ENCODE assay signal across 9 cellular contexts in genomic region chr17:76527430-76528111, GRCh38. TPM values are rescaled to one million over a fixed set of nuclear protein-coding genes. Genes with fewer than 3 reads are reported as not detected.
DNase-seq lines count a peak whose midpoint lies in the region; ATAC-seq, FAIRE-seq and TF ChIP-seq lines count a peak whose summit lies in the region.
"Had no signal": no experiment of that assay in that cellular context is flagged by ENCODE, and none has a peak within 500 bp of the region (broad histone marks: within the 10 kb centered on the region; RNA-seq: fewer than 3 reads in every experiment).

No MANE protein-coding gene starts in this region.

- intact Hi-C loops in GM12878 (cut with micrococcal nuclease; ENCODE audit: unreplicated experiment): no loop called here

- TF ChIP-seq EP300 in GM12878 (IDR thresholded peaks at IDR 0.05; ENCODE audit: borderline replicate concordance in 1 of 2, control insufficient read depth in 1 of 2, low read depth in 2 of 2, low read length in 2 of 2): no peak
- no peak for TF ChIP-seq EP300 in suprapubic skin (IDR thresholded peaks at IDR 0.05)

- H3K27me3 ChIP-seq in OCI-LY1 (ENCODE audit: insufficient read depth, low read length) (0 out of 2 replicates have a peak, but pooled peaks cover 6% of the 10 kb centered on the region), GM12878 (replicated peaks in 1 of 2; ENCODE audit: control insufficient read depth in 2 of 2, insufficient read depth in 2 of 2, low read length in 1 of 2) (no peaks in the 10 kb centered on the region), suprapubic skin (no peaks in the 10 kb centered on the region)

- H3K9me2 ChIP-seq in OCI-LY1 (ENCODE audit: low read depth, low read length): no peaks in the 10 kb centered on the region

- H3K79me2 ChIP-seq in OCI-LY1 (ENCODE audit: insufficient read depth, low read length): no peaks in the 10 kb centered on the region
- no peaks in the 10 kb centered on the region for H3K79me2 ChIP-seq in GM12878 (ENCODE audit: control insufficient read depth, insufficient read depth, low read length)

- H2AFZ ChIP-seq in OCI-LY1 (ENCODE audit: low read length) (no peak overlapping the region), GM12878 (ENCODE audit: control insufficient read depth, low read depth, low read length) (peak overlapping the region; percentile 84)

- H3K27ac ChIP-seq in OCI-LY1 (ENCODE audit: low read depth, low read length, poor library complexity, severe bottlenecking): no peak overlapping the region
- H3K27ac ChIP-seq in GM12878 (ENCODE audit: control insufficient read depth, insufficient read depth): no peak overlapping the region; the same call in 1 of the 2 replicates
- peak overlapping the region; percentile 94 for H3K27ac ChIP-seq in suprapubic skin

- ATAC-seq in GM12878: peak; percentile 82
- ATAC-seq in GM19328 (IDR thresholded peaks at IDR 0.05; ENCODE audit: unreplicated experiment): no peak

- WGBS in GM12878 (ENCODE audit: insufficient coverage, insufficient replicate concordance, low lambda C conversion rate, missing lambda C conversion rate): 3% methylated on average over 26 of the region's 26 CpGs
- WGBS in suprapubic skin: 43% methylated on average over 13 of the region's 26 CpGs

- H3K9ac ChIP-seq in OCI-LY1 (ENCODE audit: low read length) (peak overlapping the region; percentile 3; the same call in 1 of the 2 replicates), GM12878 (ENCODE audit: control insufficient read depth, insufficient read depth, low read length) (peak overlapping the region; percentile 53; the same call in 1 of the 2 replicates)

- H3K4me3 ChIP-seq in OCI-LY1 (ENCODE audit: low read depth, low read length, poor library complexity, severe bottlenecking) (peak overlapping the region; percentile 60), GM12878 (no peak overlapping the region), suprapubic skin (peak overlapping the region; percentile 5)

- in situ Hi-C loops in GM12878 (cut with MboI): no loop called here

- H3K4me1 ChIP-seq in OCI-LY1 (ENCODE audit: insufficient read depth, low read length, severe bottlenecking): peaks cover 44% of the 10 kb centered on the region
- peaks cover 12% of the 10 kb centered on the region for H3K4me1 ChIP-seq in GM12878 (ENCODE audit: control insufficient read depth, insufficient read depth, low read length)
- peaks cover 69% of the 10 kb centered on the region for H3K4me1 ChIP-seq in suprapubic skin

- TF ChIP-seq CTCF in OCI-LY1 (IDR thresholded peaks at IDR 0.05; ENCODE audit: low read length): no peak; the same call in 1 of the 2 replicates
- TF ChIP-seq CTCF in GM12878 (IDR thresholded peaks at IDR 0.05 in 2 of 3, conservative IDR thresholded peaks at IDR 0.05 in 1 of 3; ENCODE audit: control insufficient read depth in 2 of 3, extremely low read depth in 1 of 3, insufficient read depth in 1 of 3, low read depth in 3 of 3, low read length in 3 of 3): peak in 1 of 3 experiments; percentile 22; a peak in 1 of 6 replicates
- peak in 1 of 2 donors; percentile 22 for TF ChIP-seq CTCF in suprapubic skin (IDR thresholded peaks at IDR 0.05)

- no peak for FAIRE-seq in GM12878 (lab: Jason Lieb, UNC)
- FAIRE-seq: colon had no signal

- H4K20me1 ChIP-seq in OCI-LY1 (ENCODE audit: insufficient read depth, low read length): no peaks in the 10 kb centered on the region
- H4K20me1 ChIP-seq in GM12878 (ENCODE audit: control insufficient read depth, insufficient read depth): no peaks in the 10 kb centered on the region

- H3K36me3 ChIP-seq in OCI-LY1 (ENCODE audit: insufficient read depth, low read length): no peaks in the 10 kb centered on the region
- H3K36me3 ChIP-seq in GM12878 (ENCODE audit: control insufficient read depth in 2 of 2, insufficient read depth in 2 of 2, low read length in 1 of 2): no peaks in the 10 kb centered on the region
- no peaks in the 10 kb centered on the region for H3K36me3 ChIP-seq in suprapubic skin

- TF ChIP-seq POLR2A in GM12878 (IDR thresholded peaks at IDR 0.05; ENCODE audit: low read depth, low read length) (no peak), suprapubic skin (IDR thresholded peaks at IDR 0.05) (no peak)

- CTCF ChIA-PET in GM12878 (lab: Yijun Ruan, JAX): interaction anchor here (1.0 to 4.0 kb wide), 14 partner anchors 12 to 154 kb away, joined by 3 to 41 read pairs (median 6); partner anchors contain the start of gene PRCD

- POLR2A ChIA-PET in GM12878 (lab: Charles Lee): interaction anchor here (0.7 to 2.1 kb wide), 5 partner anchors 23 to 1439 kb away, joined by 3 to 13 read pairs (median 5); no protein-coding TSS in a partner anchor

- H3K4me2 ChIP-seq in OCI-LY1 (ENCODE audit: low read length): peak overlapping the region; percentile 66
- H3K4me2 ChIP-seq in GM12878 (ENCODE audit: control insufficient read depth, insufficient read depth): peak overlapping the region; percentile 76

- BruUV-seq in GM12878 (replicated peaks; lab: Mats Ljungman, UMichigan): no TSS peak

- no peaks in the 10 kb centered on the region for H3F3A ChIP-seq in OCI-LY1 (ENCODE audit: insufficient read depth, low read length)

- no peaks in the 10 kb centered on the region for H3K9me3 ChIP-seq in OCI-LY1 (ENCODE audit: low read length)
- no peaks in the 10 kb centered on the region for H3K9me3 ChIP-seq in GM12878 (replicated peaks; ENCODE audit: control insufficient read depth, insufficient read depth, low read length)
- no peaks in the 10 kb centered on the region for H3K9me3 ChIP-seq in suprapubic skin

- SMC1A ChIA-PET in GM12878 (lab: Charles Lee; ENCODE audit: uncharacterized antibody, unreplicated experiment): interaction anchor here (0.6 to 2.8 kb wide), 13 partner anchors 12 to 540 kb away, joined by 3 to 16 read pairs (median 3); no protein-coding TSS in a partner anchor

- TF ChIP-seq RAD21 in GM12878 (IDR thresholded peaks at IDR 0.05; ENCODE audit: insufficient read depth, low read depth, low read length): no peak

- RAD21 ChIA-PET in GM12878 (lab: Charles Lee; ENCODE audit: unreplicated experiment): interaction anchor here (0.5 to 2.5 kb wide), 17 partner anchors 13 to 708 kb away, joined by 3 to 20 read pairs (median 5); partner anchors contain the start of gene PRCD

- peak; percentile 45 for DNase-seq in activated T-cell treated with anti-CD3 and anti-CD28 coated beads for 1 hour (ENCODE audit: low read depth)
- no peak for DNase-seq in activated T-cell treated with anti-CD3 and anti-CD28 coated beads, Interleukin-2, amount 50 U/mL, for 48 hours
- DNase-seq in GM12878 (ENCODE audit: low read depth, low spot score): no peak
- peak; percentile 81 for DNase-seq in kidney tubule cell (ENCODE audit: low spot score)
- DNase-seq in suprapubic skin (ENCODE audit: low spot score in 2 of 2): no peak
- no peak for DNase-seq in NOMO-1 treated with DMSO at 0.1 percent for 48 hours (lab: John Stamatoyannopoulos, UW; ENCODE audit: unreplicated experiment)

RNA-seq across cellular contexts. Expression of gene CYGB, which starts 9.9 kb away (rescaled TPM):
- total RNA-seq in GM12878 (2013; cell fraction: nucleolus; rRNA removed): not detected in 2 replicates
- total RNA-seq in GM12878 (2014; rRNA removed) (0.34 TPM in 1 of 2 replicates, not detected in the other), GM12878 (2014; rRNA removed; fragmentation: Illumina TruSeq; extraction: Trizol) (not detected in 2 replicates), GM12878 (2021) (not detected in 2 replicates), suprapubic skin (10 to 100 TPM in 2 of 4 donors, 1 to 10 TPM in 2; 2.8 to 18.2 (median 10.4) TPM)
- not detected for polyA plus RNA-seq in GM12878 (2011; ENCODE audit: low read depth)
- polyA plus RNA-seq in GM12878 (2011; rRNA removed) (not detected in 2 replicates), GM12878 (2014; fragmentation: Illumina TruSeq; extraction: Trizol) (not detected in 2 replicates), GM12878 (2014; fragmentation: Nextera tagmentation; extraction: Ambion mirVana) (not detected), GM12878 (2014; rRNA removed) (not detected in 2 replicates), GM12878 (2016; fragmentation: Nextera tagmentation; extraction: Ambion mirVana) (not detected)
- 0.09 TPM in 1 of 2 replicates, not detected in the other for polyA plus RNA-seq in GM12878 (2011; cell fraction: cytosol; rRNA removed)
- polyA plus RNA-seq in GM12878 (2011; cell fraction: nucleus; rRNA removed): 0.25 TPM in 1 of 2 replicates, not detected in the other
- polyA plus RNA-seq in GM12878 (2012): not detected in 2 replicates
- polyA minus RNA-seq in GM12878 (2011; rRNA and poly(A)+ RNA removed): 0.31 TPM in 1 of 2 replicates, not detected in the other
- polyA minus RNA-seq in GM12878 (2011; cell fraction: cytosol; rRNA and poly(A)+ RNA removed): not detected in 2 replicates
- not detected in 2 replicates for polyA minus RNA-seq in GM12878 (2011; cell fraction: nucleus; rRNA and poly(A)+ RNA removed)

RNA-seq across cellular contexts. Expression of gene PRCD, which starts 12.3 kb away (rescaled TPM):
- total RNA-seq in GM12878 (2013; cell fraction: nucleolus; rRNA removed): 2.4 TPM in 2 replicates
- total RNA-seq in GM12878 (2014; rRNA removed) (0.44 TPM in 1 of 2 replicates, not detected in the other), GM12878 (2014; rRNA removed; fragmentation: Illumina TruSeq; extraction: Trizol) (0.18 TPM in 1 of 2 replicates, not detected in the other), GM12878 (2021) (0.37 and 0.95 TPM in 2 replicates), suprapubic skin (1 to 10 TPM in 3 of 4 donors, not detected in 1; 1.3 to 2.8 (median 2.2) TPM)
- polyA plus RNA-seq in GM12878 (2011; ENCODE audit: low read depth): not detected
- polyA plus RNA-seq in GM12878 (2011; rRNA removed) (0.22 and 0.49 TPM in 2 replicates), GM12878 (2014; fragmentation: Illumina TruSeq; extraction: Trizol) (not detected in 2 replicates), GM12878 (2014; fragmentation: Nextera tagmentation; extraction: Ambion mirVana) (under 1 TPM in 1 of 2 experiments, not detected in 1; 0.31 TPM), GM12878 (2014; rRNA removed) (0.51 TPM in 1 of 2 replicates, not detected in the other), GM12878 (2016; fragmentation: Nextera tagmentation; extraction: Ambion mirVana) (under 1 TPM; 0.37 to 0.55 TPM)
- polyA plus RNA-seq in GM12878 (2011; cell fraction: cytosol; rRNA removed): 0.24 and 0.48 TPM in 2 replicates
- 0.50 and 1.4 TPM in 2 replicates for polyA plus RNA-seq in GM12878 (2011; cell fraction: nucleus; rRNA removed)
- 0.45 TPM in 1 of 2 replicates, not detected in the other for polyA plus RNA-seq in GM12878 (2012)
- polyA minus RNA-seq in GM12878 (2011; rRNA and poly(A)+ RNA removed): not detected in 2 replicates
- not detected in 2 replicates for polyA minus RNA-seq in GM12878 (2011; cell fraction: cytosol; rRNA and poly(A)+ RNA removed)
- polyA minus RNA-seq in GM12878 (2011; cell fraction: nucleus; rRNA and poly(A)+ RNA removed): not detected in 2 replicates

RNA-seq across cellular contexts. Expression of gene RHBDF2, which starts 26.3 kb away (rescaled TPM):
- total RNA-seq in GM12878 (2013; cell fraction: nucleolus; rRNA removed): 130 and 159 TPM in 2 replicates
- total RNA-seq in GM12878 (2014; rRNA removed) (22.5 and 31.1 TPM in 2 replicates), GM12878 (2014; rRNA removed; fragmentation: Illumina TruSeq; extraction: Trizol) (10.9 and 12.2 TPM in 2 replicates), GM12878 (2021) (30.5 and 43.0 TPM in 2 replicates), suprapubic skin (10 to 100 TPM; 45.9 to 82.6 (median 52.6) TPM)
- polyA plus RNA-seq in GM12878 (2011; ENCODE audit: low read depth): 10.0 TPM
- polyA plus RNA-seq in GM12878 (2011; rRNA removed) (2.0 and 6.5 TPM in 2 replicates), GM12878 (2014; fragmentation: Illumina TruSeq; extraction: Trizol) (3.7 and 12.9 TPM in 2 replicates), GM12878 (2014; fragmentation: Nextera tagmentation; extraction: Ambion mirVana) (1 to 10 TPM in 1 of 2 experiments, under 1 TPM in 1; 0.97 to 1.1 TPM), GM12878 (2014; rRNA removed) (38.3 and 42.4 TPM in 2 replicates), GM12878 (2016; fragmentation: Nextera tagmentation; extraction: Ambion mirVana) (10 to 100 TPM; 24.5 to 26.4 TPM)
- polyA plus RNA-seq in GM12878 (2011; cell fraction: cytosol; rRNA removed): 7.1 and 8.0 TPM in 2 replicates
- polyA plus RNA-seq in GM12878 (2011; cell fraction: nucleus; rRNA removed): 52.8 and 56.2 TPM in 2 replicates
- 34.5 and 40.1 TPM in 2 replicates for polyA plus RNA-seq in GM12878 (2012)
- 7.6 and 15.0 TPM in 2 replicates for polyA minus RNA-seq in GM12878 (2011; rRNA and poly(A)+ RNA removed)
- 7.0 and 7.6 TPM in 2 replicates for polyA minus RNA-seq in GM12878 (2011; cell fraction: cytosol; rRNA and poly(A)+ RNA removed)
- polyA minus RNA-seq in GM12878 (2011; cell fraction: nucleus; rRNA and poly(A)+ RNA removed): 14.9 and 27.1 TPM in 2 replicates

RNA-seq across cellular contexts. Expression of gene ST6GALNAC2, which starts 58.1 kb away (rescaled TPM):
- total RNA-seq in GM12878 (2013; cell fraction: nucleolus; rRNA removed): not detected in 2 replicates
- total RNA-seq in GM12878 (2014; rRNA removed) (0.23 TPM in 1 of 2 replicates, not detected in the other), GM12878 (2014; rRNA removed; fragmentation: Illumina TruSeq; extraction: Trizol) (not detected in 2 replicates), GM12878 (2021) (0.13 and 0.41 TPM in 2 replicates), suprapubic skin (10 to 100 TPM; 71.1 to 94.3 (median 80.3) TPM)
- polyA plus RNA-seq in GM12878 (2011; ENCODE audit: low read depth): 0.12 TPM
- polyA plus RNA-seq in GM12878 (2011; rRNA removed) (0.08 and 0.17 TPM in 2 replicates), GM12878 (2014; fragmentation: Illumina TruSeq; extraction: Trizol) (not detected in 2 replicates), GM12878 (2014; fragmentation: Nextera tagmentation; extraction: Ambion mirVana) (not detected), GM12878 (2014; rRNA removed) (0.18 TPM in 1 of 2 replicates, not detected in the other), GM12878 (2016; fragmentation: Nextera tagmentation; extraction: Ambion mirVana) (under 1 TPM in 1 of 2 experiments, not detected in 1; 0.24 TPM)
- polyA plus RNA-seq in GM12878 (2011; cell fraction: cytosol; rRNA removed): 0.06 and 0.12 TPM in 2 replicates
- 0.15 and 1.2 TPM in 2 replicates for polyA plus RNA-seq in GM12878 (2011; cell fraction: nucleus; rRNA removed)
- polyA plus RNA-seq in GM12878 (2012): 0.28 TPM in 1 of 2 replicates, not detected in the other
- polyA minus RNA-seq in GM12878 (2011; rRNA and poly(A)+ RNA removed): not detected in 2 replicates
- polyA minus RNA-seq in GM12878 (2011; cell fraction: cytosol; rRNA and poly(A)+ RNA removed): not detected in 2 replicates
- not detected in 2 replicates for polyA minus RNA-seq in GM12878 (2011; cell fraction: nucleus; rRNA and poly(A)+ RNA removed)

Comparison
In these comparisons a context has a peak if more than half of its experiments do, and no peak if none do; other contexts are left out.
1. DNase-seq: peak in activated T-cell treated with anti-CD3 and anti-CD28 coated beads for 1 hour (single experiment) and kidney tubule cell (single experiment); none in activated T-cell treated with anti-CD3 and anti-CD28 coated beads, Interleukin-2, amount 50 U/mL, for 48 hours (0 of 2), GM12878 (single experiment), suprapubic skin (0 of 2) and NOMO-1 treated with DMSO at 0.1 percent for 48 hours (single experiment).